Comparison of ENCODE assay signal across 17 cellular contexts in genomic region chr1:222335586-222335985, GRCh38.
DNase-seq lines count a peak whose midpoint lies in the region; ATAC-seq and TF ChIP-seq lines count a peak whose summit lies in the region.
"Had no signal": no experiment of that assay in that cellular context is flagged by ENCODE, and none has a peak within 500 bp of the region (broad histone marks: within the 10 kb centered on the region; RNA-seq: fewer than 3 reads in every experiment).

No MANE protein-coding gene starts in this region.

- H3K4me3 ChIP-seq in KMS-11 (IDR thresholded peaks at IDR 0.05; ENCODE audit: insufficient read depth, low read depth, low read length) (no peak overlapping the region), PC-3 (ENCODE audit: low read length) (no peak overlapping the region), ascending aorta (no peak overlapping the region)
- H3K4me3 ChIP-seq: BLaER1 treated with 17β-estradiol and CSF1 and Interleukin-3, amounts not matched to agents 10 nM and 100 nM; Peyer's patch; SK-N-MC had no signal

- H3K9ac ChIP-seq in KMS-11 (no peak overlapping the region), PC-3 (ENCODE audit: low read length) (no peak overlapping the region)
- H3K9ac ChIP-seq: BLaER1 treated with 17β-estradiol and CSF1 and Interleukin-3, amounts not matched to agents 10 nM and 100 nM had no signal

- H4K20me1 ChIP-seq in KMS-11 (ENCODE audit: insufficient read depth) (no peaks in the 10 kb centered on the region), PC-3 (ENCODE audit: low read length) (no peaks in the 10 kb centered on the region)
- H4K20me1 ChIP-seq: BLaER1 treated with 17β-estradiol and CSF1 and Interleukin-3, amounts not matched to agents 10 nM and 100 nM had no signal

- no peak for TF ChIP-seq CTCF in KMS-11 (conservative IDR thresholded peaks at IDR 0.05; ENCODE audit: low read depth, low read length)
- no peak for TF ChIP-seq CTCF in PC-3 (conservative IDR thresholded peaks at IDR 0.05; ENCODE audit: low read depth, low read length)
- TF ChIP-seq CTCF in ascending aorta (IDR thresholded peaks at IDR 0.05) = no peak

- H3K27me3 ChIP-seq in KMS-11 (ENCODE audit: insufficient read depth, low read depth) = no peaks in the 10 kb centered on the region
- H3K27me3 ChIP-seq in PC-3 (ENCODE audit: low read length) = peaks cover 40% of the 10 kb centered on the region
- H3K27me3 ChIP-seq in ascending aorta = no peaks in the 10 kb centered on the region
- H3K27me3 ChIP-seq: BLaER1 treated with 17β-estradiol and CSF1 and Interleukin-3, amounts not matched to agents 10 nM and 100 nM; Peyer's patch had no signal

- H2AFZ ChIP-seq in KMS-11 (ENCODE audit: low read depth) (no peak overlapping the region), PC-3 (ENCODE audit: low read length) (no peak overlapping the region)

- H3K9me3 ChIP-seq in PC-3 (ENCODE audit: low read length) = no peaks in the 10 kb centered on the region
- no peaks in the 10 kb centered on the region for H3K9me3 ChIP-seq in T-helper 17 cell (ENCODE audit: control insufficient read depth, low read length, poor library complexity, severe bottlenecking)
- no peaks in the 10 kb centered on the region for H3K9me3 ChIP-seq in ascending aorta
- H3K9me3 ChIP-seq: BLaER1 treated with 17β-estradiol and CSF1 and Interleukin-3, amounts not matched to agents 10 nM and 100 nM; Peyer's patch had no signal

- H3K9me2 ChIP-seq in PC-3 (replicated peaks; ENCODE audit: low read length) = no peaks in the 10 kb centered on the region

- intact Hi-C loops in PC-3 (cut with micrococcal nuclease) = no loop called here
- intact Hi-C loops in ascending aorta (cut with DNase I) = no loop called here

- POLR2A ChIA-PET in PC-3 (lab: Charles Lee; ENCODE audit: unreplicated experiment) = no interaction called here

- no peaks in the 10 kb centered on the region for H3F3A ChIP-seq in PC-3 (ENCODE audit: low read length, unreplicated experiment)

- no peak overlapping the region for H3K4me3 Mint-ChIP-seq in T-helper 17 cell

- no peaks in the 10 kb centered on the region for H3K4me1 Mint-ChIP-seq in T-helper 17 cell

- no peak overlapping the region for H3K27ac Mint-ChIP-seq in T-helper 17 cell

- H3K79me2 ChIP-seq in KMS-11 (ENCODE audit: insufficient read depth, low read depth) (no peaks in the 10 kb centered on the region), PC-3 (ENCODE audit: low read length) (no peaks in the 10 kb centered on the region)

- H3K4me2 ChIP-seq in KMS-11 = peak overlapping the region; percentile 72; the same call in 1 of the 2 replicates
- no peak overlapping the region for H3K4me2 ChIP-seq in PC-3 (ENCODE audit: low read length)
- H3K4me2 ChIP-seq: BLaER1 treated with 17β-estradiol and CSF1 and Interleukin-3, amounts not matched to agents 10 nM and 100 nM had no signal

- H3K36me3 ChIP-seq in KMS-11 (ENCODE audit: insufficient read depth) = no peaks in the 10 kb centered on the region
- no peaks in the 10 kb centered on the region for H3K36me3 ChIP-seq in PC-3 (ENCODE audit: low read depth, low read length)
- no peaks in the 10 kb centered on the region for H3K36me3 ChIP-seq in ascending aorta
- H3K36me3 ChIP-seq: BLaER1 treated with 17β-estradiol and CSF1 and Interleukin-3, amounts not matched to agents 10 nM and 100 nM; Peyer's patch had no signal

- H3K36me3 Mint-ChIP-seq in T-helper 17 cell (ENCODE audit: low read depth) = peaks cover 2% of the 10 kb centered on the region

- H3K27ac ChIP-seq in KMS-11 (no peak overlapping the region), PC-3 (ENCODE audit: low read length) (no peak overlapping the region), ascending aorta (no peak overlapping the region)
- H3K27ac ChIP-seq: BLaER1 treated with 17β-estradiol and CSF1 and Interleukin-3, amounts not matched to agents 10 nM and 100 nM; Peyer's patch; SK-N-MC had no signal

- BruUV-seq in PC-3 (replicated peaks; lab: Mats Ljungman, UMichigan) = no TSS peak

- peak; percentile 37 for DNase-seq in EH (ENCODE audit: low read depth)
- peak; percentile 55 for DNase-seq in PC-3
- peak; percentile 62 for DNase-seq in fibroblast of peridontal ligament (ENCODE audit: extremely low read depth)
- no peak for DNase-seq in stimulated activated CD4-positive, alpha-beta T cell treated with anti-CD3 and anti-CD28 coated beads, Interleukin-4, amount 100 ng/mL, for 24 hours
- DNase-seq in AG08396 (ENCODE audit: low spot score) = no peak
- DNase-seq in T-helper 17 cell = no peak
- DNase-seq in ascending aorta (ENCODE audit: low spot score in 2 of 2) = no peak
- DNase-seq: Kasumi-1, MV-4-11, NCI-H1417 treated with DMSO at 0.1 percent for 48 hours, NCI-H1930, NCI-H510A treated with DMSO at 0.1 percent for 48 hours, Peyer's patch, Right ventricle myocardium superior had no signal

- peaks cover 46% of the 10 kb centered on the region for H3K4me1 ChIP-seq in KMS-11 (ENCODE audit: low read depth, poor library complexity, severe bottlenecking)
- no peaks in the 10 kb centered on the region for H3K4me1 ChIP-seq in PC-3 (ENCODE audit: insufficient read depth, low read length)
- no peaks in the 10 kb centered on the region for H3K4me1 ChIP-seq in ascending aorta
- H3K4me1 ChIP-seq: Peyer's patch had no signal

- ATAC-seq in PC-3 (no peak), T-helper 17 cell (no peak)

- peaks cover 8% of the 10 kb centered on the region for H3K27me3 Mint-ChIP-seq in T-helper 17 cell

- CTCF ChIA-PET in PC-3 (lab: Charles Lee) = no interaction called here

Comparison
In these comparisons a context has a peak if more than half of its experiments do, and no peak if none do; other contexts are left out.
1. DNase-seq: peak in EH (single experiment), PC-3 (single experiment) and fibroblast of peridontal ligament (single experiment); none in stimulated activated CD4-positive, alpha-beta T cell treated with anti-CD3 and anti-CD28 coated beads, Interleukin-4, amount 100 ng/mL, for 24 hours (single experiment), AG08396 (single experiment), T-helper 17 cell (0 of 3) and ascending aorta (0 of 2).